ENCODE assay signal across 16 cellular contexts in genomic region chr3:8336456-8336855, GRCh38.
DNase-seq lines count a peak whose midpoint lies in the region; TF ChIP-seq lines count a peak whose summit lies in the region.
"Had no signal": no experiment of that assay in that cellular context is flagged by ENCODE, and none has a peak within 500 bp of the region (broad histone marks: within the 10 kb centered on the region; RNA-seq: fewer than 3 reads in every experiment).

No MANE protein-coding gene starts in this region.

- no peaks in the 10 kb centered on the region for H3K27me3 Mint-ChIP-seq in MCF 10A (ENCODE audit: insufficient read depth, unreplicated experiment)
- H3K27me3 Mint-ChIP-seq in endodermal cell (ENCODE audit: insufficient read depth): no peaks in the 10 kb centered on the region
- no peaks in the 10 kb centered on the region for H3K27me3 Mint-ChIP-seq in type B pancreatic cell
- H3K27me3 Mint-ChIP-seq: activated naive CD4-positive, alpha-beta T cell treated with anti-CD3 and anti-CD28 coated beads, Interleukin-2, amount 50 U/mL, for 24 hours had no signal

- BruUV-seq in MCF 10A (replicated peaks; lab: Mats Ljungman, UMichigan) (no TSS peak), mammary epithelial cell (replicated peaks; lab: Mats Ljungman, UMichigan) (no TSS peak)

- H3K4me2 ChIP-seq in mammary epithelial cell (ENCODE audit: insufficient read depth, low read depth, low read length): no peak overlapping the region
- H3K4me2 ChIP-seq: BLaER1 treated with 17β-estradiol and CSF1 and Interleukin-3, amounts not matched to agents 10 nM and 100 nM had no signal

- no peak overlapping the region for H3K4me3 ChIP-seq in mammary epithelial cell (replicated peaks in 1 of 3; ENCODE audit: insufficient read depth in 1 of 3, low read depth in 2 of 3, low read length in 3 of 3)
- no peak overlapping the region for H3K4me3 ChIP-seq in endodermal cell (ENCODE audit: low read length)
- H3K4me3 ChIP-seq: BLaER1 treated with 17β-estradiol and CSF1 and Interleukin-3, amounts not matched to agents 10 nM and 100 nM; dorsolateral prefrontal cortex had no signal

- POLR2A ChIA-PET in MCF 10A (lab: Yijun Ruan, JAX): no interaction called here

- TF ChIP-seq CTCF in MCF 10A (IDR thresholded peaks at IDR 0.05; ENCODE audit: unreplicated experiment) (peak; percentile 21), mammary epithelial cell (conservative IDR thresholded peaks at IDR 0.05 in 1 of 2, IDR thresholded peaks at IDR 0.05 in 1 of 2; ENCODE audit: extremely low read depth in 1 of 2, insufficient read depth in 1 of 2, low read depth in 1 of 2, low read length in 2 of 2) (peak in 1 of 2 donors; percentile 7), endodermal cell (conservative IDR thresholded peaks at IDR 0.05) (peak; percentile 76), type B pancreatic cell (conservative IDR thresholded peaks at IDR 0.05) (peak; percentile 61)

- H3K9ac ChIP-seq in mammary epithelial cell (ENCODE audit: insufficient read depth, low read length) (no peak overlapping the region), endodermal cell (ENCODE audit: extremely low read depth, low read length, poor library complexity, severe bottlenecking) (no peak overlapping the region)
- H3K9ac ChIP-seq: BLaER1 treated with 17β-estradiol and CSF1 and Interleukin-3, amounts not matched to agents 10 nM and 100 nM had no signal

- no peaks in the 10 kb centered on the region for H4K20me1 ChIP-seq in mammary epithelial cell (ENCODE audit: insufficient read depth, low read length)
- H4K20me1 ChIP-seq: BLaER1 treated with 17β-estradiol and CSF1 and Interleukin-3, amounts not matched to agents 10 nM and 100 nM had no signal

- H3K36me3 ChIP-seq in mammary epithelial cell (ENCODE audit: insufficient read depth, low read length) (no peaks in the 10 kb centered on the region), endodermal cell (ENCODE audit: control insufficient read depth, insufficient read depth, low read length) (no peaks in the 10 kb centered on the region)
- H3K36me3 ChIP-seq: BLaER1 treated with 17β-estradiol and CSF1 and Interleukin-3, amounts not matched to agents 10 nM and 100 nM had no signal

- H3K4me3 Mint-ChIP-seq in MCF 10A (ENCODE audit: unreplicated experiment) (no peak overlapping the region), endodermal cell (no peak overlapping the region), type B pancreatic cell (no peak overlapping the region)
- H3K4me3 Mint-ChIP-seq: activated naive CD4-positive, alpha-beta T cell treated with anti-CD3 and anti-CD28 coated beads, Interleukin-2, amount 50 U/mL, for 24 hours had no signal

- DNase-seq in MCF 10A (ENCODE audit: unreplicated experiment) (no peak), mammary epithelial cell (no peak), NAMALWA (ENCODE audit: low spot score) (peak; percentile 39), endodermal cell (peak; percentile 70), type B pancreatic cell (ENCODE audit: extremely low spot score, unreplicated experiment) (no peak), LoVo (ENCODE audit: low spot score) (no peak), NCI-H524 treated with DMSO at 0.1 percent for 48 hours (lab: John Stamatoyannopoulos, UW) (no peak), DMS153 (lab: John Stamatoyannopoulos, UW) (no peak)
- DNase-seq: activated CD4-positive, alpha-beta T cell treated with anti-CD3 and anti-CD28 coated beads, Interleukin-2, amount 50 U/mL, for 4 hours; dorsolateral prefrontal cortex; hippocampal formation; midbrain; NCI-H2081; SHP77 had no signal

- intact Hi-C loops in MCF 10A (cut with micrococcal nuclease): no loop called here
- intact Hi-C loops in mammary epithelial cell (cut with micrococcal nuclease): no loop called here

- no peaks in the 10 kb centered on the region for H3K79me2 ChIP-seq in mammary epithelial cell (ENCODE audit: insufficient read depth, low read length)

- 77% methylated on average over 8 of the region's 8 CpGs for WGBS in mammary epithelial cell (ENCODE audit: low coverage, missing lambda C conversion rate)
- 90 to 94% methylated on average over 7 to 8 of the region's 8 CpGs for WGBS in endodermal cell (ENCODE audit: insufficient coverage in 1 of 2, insufficient read length in 1 of 2), 2 experiments

- dilution Hi-C loops in mammary epithelial cell (cut with HindIII; ENCODE audit: low sequenced_read_pairs): no loop called here

- in situ Hi-C loops in mammary epithelial cell (cut with MboI; ENCODE audit: low sequenced_read_pairs in 2 of 2): no loop called here

- H3K4me1 ChIP-seq in mammary epithelial cell (ENCODE audit: insufficient read depth, low read length): no peaks in the 10 kb centered on the region
- H3K4me1 ChIP-seq in endodermal cell (ENCODE audit: control insufficient read depth, insufficient read depth, low read length): peaks cover 3% of the 10 kb centered on the region
- H3K4me1 ChIP-seq: BLaER1 treated with 17β-estradiol and CSF1 and Interleukin-3, amounts not matched to agents 10 nM and 100 nM had no signal

- H3K4me1 Mint-ChIP-seq in MCF 10A (ENCODE audit: insufficient read depth, unreplicated experiment) (no peaks in the 10 kb centered on the region), endodermal cell (peaks cover 4% of the 10 kb centered on the region), type B pancreatic cell (ENCODE audit: unreplicated experiment) (peaks cover 2% of the 10 kb centered on the region)
- H3K4me1 Mint-ChIP-seq: activated naive CD4-positive, alpha-beta T cell treated with anti-CD3 and anti-CD28 coated beads, Interleukin-2, amount 50 U/mL, for 24 hours had no signal

- no peak overlapping the region for H2AFZ ChIP-seq in mammary epithelial cell (ENCODE audit: low read depth, low read length)

- H3K9me3 Mint-ChIP-seq in MCF 10A (ENCODE audit: unreplicated experiment) (no peaks in the 10 kb centered on the region), endodermal cell (peaks cover 7% of the 10 kb centered on the region), type B pancreatic cell (no peaks in the 10 kb centered on the region)
- H3K9me3 Mint-ChIP-seq: activated naive CD4-positive, alpha-beta T cell treated with anti-CD3 and anti-CD28 coated beads, Interleukin-2, amount 50 U/mL, for 24 hours had no signal

- no peaks in the 10 kb centered on the region for H3K36me3 Mint-ChIP-seq in MCF 10A (ENCODE audit: insufficient read depth, unreplicated experiment)
- no peaks in the 10 kb centered on the region for H3K36me3 Mint-ChIP-seq in endodermal cell (ENCODE audit: low read depth)
- no peaks in the 10 kb centered on the region for H3K36me3 Mint-ChIP-seq in type B pancreatic cell
- H3K36me3 Mint-ChIP-seq: activated naive CD4-positive, alpha-beta T cell treated with anti-CD3 and anti-CD28 coated beads, Interleukin-2, amount 50 U/mL, for 24 hours had no signal

- no peak overlapping the region for H3K27ac ChIP-seq in mammary epithelial cell (ENCODE audit: insufficient read depth, low read depth, low read length)
- H3K27ac ChIP-seq in endodermal cell (ENCODE audit: low read depth, low read length): no peak overlapping the region
- H3K27ac ChIP-seq: BLaER1 treated with 17β-estradiol and CSF1 and Interleukin-3, amounts not matched to agents 10 nM and 100 nM; dorsolateral prefrontal cortex had no signal

- CTCF ChIA-PET in MCF 10A (lab: Yijun Ruan, JAX): interaction anchor here (0.8 kb wide), 1 partner anchor 12 kb away, joined by 3 read pairs; no protein-coding TSS in a partner anchor
- CTCF ChIA-PET in mammary epithelial cell (lab: Charles Lee; ENCODE audit: low non-redundant PET): no interaction called here

- H3K27ac Mint-ChIP-seq in MCF 10A (ENCODE audit: low read depth, unreplicated experiment) (no peak overlapping the region), endodermal cell (no peak overlapping the region), type B pancreatic cell (no peak overlapping the region)
- H3K27ac Mint-ChIP-seq: activated naive CD4-positive, alpha-beta T cell treated with anti-CD3 and anti-CD28 coated beads, Interleukin-2, amount 50 U/mL, for 24 hours had no signal

- H3K9me3 ChIP-seq in mammary epithelial cell (replicated peaks; ENCODE audit: insufficient read depth, low read length): no peaks in the 10 kb centered on the region
- no peaks in the 10 kb centered on the region for H3K9me3 ChIP-seq in endodermal cell (ENCODE audit: control insufficient read depth, low read length)

- H3K27me3 ChIP-seq in mammary epithelial cell (ENCODE audit: insufficient read depth, low read length) (no peaks in the 10 kb centered on the region), endodermal cell (ENCODE audit: control insufficient read depth, insufficient read depth, low read length, poor library complexity, severe bottlenecking) (no peaks in the 10 kb centered on the region)
- H3K27me3 ChIP-seq: BLaER1 treated with 17β-estradiol and CSF1 and Interleukin-3, amounts not matched to agents 10 nM and 100 nM; dorsolateral prefrontal cortex had no signal

Comparison
In these comparisons a context has a peak if more than half of its experiments do, and no peak if none do; other contexts are left out.
1. DNase-seq: peak in NAMALWA (single experiment) and endodermal cell (single experiment); none in MCF 10A (single experiment), mammary epithelial cell (single experiment), type B pancreatic cell (single experiment), LoVo (single experiment), NCI-H524 treated with DMSO at 0.1 percent for 48 hours (single experiment) and DMS153 (single experiment).